Comparison of ENCODE assay signal across 8 cellular contexts in genomic region chr1:50750021-50750619, GRCh38.
A peak's percentile ranks its signal among the peaks of the same experiment; 100 is the strongest.
DNase-seq lines count a peak whose midpoint lies in the region; ATAC-seq and TF ChIP-seq lines count a peak whose summit lies in the region.

No MANE protein-coding gene starts in this region.

- no peak overlapping the region for H3K27ac Mint-ChIP-seq in type B pancreatic cell
- peak overlapping the region in 1 of 7 donors; percentile 46 for H3K27ac Mint-ChIP-seq in CD4-positive, alpha-beta memory T cell

- TF ChIP-seq CTCF in heart right ventricle (IDR thresholded peaks at IDR 0.05) (peak in 7 of 9 donors; percentile 26 to 61 (median 37)), Panc1 (IDR thresholded peaks at IDR 0.05) (peak; percentile 66; the same call in 1 of the 2 replicates), fibroblast of pulmonary artery (IDR thresholded peaks at IDR 0.05; ENCODE audit: low read length, missing control alignments) (peak; percentile 65), type B pancreatic cell (conservative IDR thresholded peaks at IDR 0.05) (peak; percentile 64)

- intact Hi-C loops in heart right ventricle (cut with DNase I) (no loop called here), Right ventricle myocardium inferior (cut with DNase I) (no loop called here), Panc1 (cut with micrococcal nuclease; ENCODE audit: unreplicated experiment) (no loop called here)
- intact Hi-C loops in CD4-positive, alpha-beta memory T cell (cut with micrococcal nuclease), result no loop called here

- in situ Hi-C loops in Panc1 (cut with HindIII; ENCODE audit: low pct_unique_long_range_greater_than_20kb, low sequenced_read_pairs), result no loop called here

- H3K27me3 ChIP-seq in heart right ventricle, result no peaks in the 10 kb centered on the region
- no peaks in the 10 kb centered on the region for H3K27me3 ChIP-seq in Panc1 (ENCODE audit: control insufficient read depth, insufficient read depth, low read length)
- no peaks in the 10 kb centered on the region for H3K27me3 ChIP-seq in CD4-positive, alpha-beta memory T cell (ENCODE audit: insufficient read depth, low read length)

- no peaks in the 10 kb centered on the region for H3K4me1 Mint-ChIP-seq in type B pancreatic cell (ENCODE audit: unreplicated experiment)
- peaks cover 0 to 3% (median 2%) of the 10 kb centered on the region in 4 donors for H3K4me1 Mint-ChIP-seq in CD4-positive, alpha-beta memory T cell

- H3K36me3 ChIP-seq in heart right ventricle (peaks cover 0 to 9% (median 0%) of the 10 kb centered on the region in 9 donors), Panc1 (ENCODE audit: control insufficient read depth, insufficient read depth, low read length) (no peaks in the 10 kb centered on the region)
- no peaks in the 10 kb centered on the region for H3K36me3 ChIP-seq in CD4-positive, alpha-beta memory T cell (ENCODE audit: insufficient read depth, low read length)

- peaks cover 9% of the 10 kb centered on the region for H3K9me3 Mint-ChIP-seq in type B pancreatic cell
- H3K9me3 Mint-ChIP-seq in CD4-positive, alpha-beta memory T cell, result peaks cover 0 to 6% (median 0%) of the 10 kb centered on the region in 8 donors

- no peak for ATAC-seq in heart right ventricle
- no peak for ATAC-seq in Right ventricle myocardium inferior
- peak; percentile 75; the same call in 1 of the 2 replicates for ATAC-seq in Panc1

- POLR2A ChIA-PET in Panc1 (lab: Charles Lee), result interaction anchor here (0.7 kb wide), 1 partner anchor 353 kb away, joined by 6 read pairs; no protein-coding TSS in a partner anchor
- POLR2A ChIA-PET in CD4-positive, alpha-beta memory T cell (lab: Charles Lee; ENCODE audit: partially characterized antibody), result no interaction called here

- H3K27ac ChIP-seq in heart right ventricle (no peak overlapping the region), Panc1 (ENCODE audit: low read length) (no peak overlapping the region)
- no peak overlapping the region for H3K27ac ChIP-seq in CD4-positive, alpha-beta memory T cell (ENCODE audit: low read depth, low read length)

- H3K9me3 ChIP-seq in heart right ventricle (no peaks in the 10 kb centered on the region), Panc1 (ENCODE audit: control insufficient read depth, insufficient read depth, low read depth, low read length) (no peaks in the 10 kb centered on the region)
- no peaks in the 10 kb centered on the region for H3K9me3 ChIP-seq in CD4-positive, alpha-beta memory T cell (ENCODE audit: control insufficient read depth in 1 of 2, low read length in 2 of 2)

- DNase-seq in heart right ventricle (no peak), Right ventricle myocardium inferior (ENCODE audit: missing footprints) (no peak), Panc1 (ENCODE audit: low read depth, low spot score) (no peak), fibroblast of pulmonary artery (ENCODE audit: low read depth) (peak; percentile 63), type B pancreatic cell (ENCODE audit: extremely low spot score, unreplicated experiment) (no peak)
- no peak for DNase-seq in activated CD8-positive, alpha-beta memory T cell treated with anti-CD3 and anti-CD28 coated beads, Interleukin-2, amount 50 U/mL, for 4 hours
- no peak for DNase-seq in CD4-positive, alpha-beta memory T cell
- no peak for DNase-seq in activated CD8-positive, alpha-beta memory T cell treated with anti-CD3 and anti-CD28 coated beads for 24 hours

- 51 to 56% methylated on average over 2 of the region's 2 CpGs for WGBS in heart right ventricle, 2 donors

- BruUV-seq in Panc1 (replicated peaks; lab: Mats Ljungman, UMichigan), result no TSS peak

- H3K4me1 ChIP-seq in heart right ventricle, result no peaks in the 10 kb centered on the region
- H3K4me1 ChIP-seq in Panc1 (ENCODE audit: control insufficient read depth, insufficient read depth, low read length), result no peaks in the 10 kb centered on the region
- H3K4me1 ChIP-seq in CD4-positive, alpha-beta memory T cell (ENCODE audit: insufficient read depth, low read length), result no peaks in the 10 kb centered on the region

- H3K36me3 Mint-ChIP-seq in type B pancreatic cell, result peaks cover 8% of the 10 kb centered on the region
- peaks cover 12 to 29% of the 10 kb centered on the region in 2 donors for H3K36me3 Mint-ChIP-seq in CD4-positive, alpha-beta memory T cell

- H3K4me3 ChIP-seq in heart right ventricle (no peak overlapping the region), Panc1 (ENCODE audit: low read depth in 2 of 2, low read length in 2 of 2) (no peak overlapping the region), fibroblast of pulmonary artery (replicated peaks; ENCODE audit: low read depth, low read length) (no peak overlapping the region)
- H3K4me3 ChIP-seq in CD4-positive, alpha-beta memory T cell (ENCODE audit: low read length in 2 of 2), result no peak overlapping the region

- CTCF ChIA-PET in Panc1 (lab: Charles Lee), result interaction anchor here (0.7 to 0.8 kb wide), 3 partner anchors 364 to 441 kb away, joined by 4 to 9 read pairs (median 6); no protein-coding TSS in a partner anchor
- CTCF ChIA-PET in CD4-positive, alpha-beta memory T cell (lab: Charles Lee; ENCODE audit: partially characterized antibody), result interaction anchor here (0.7 kb wide), 1 partner anchor 99 kb away, joined by 3 read pairs; no protein-coding TSS in a partner anchor

- H3K27me3 Mint-ChIP-seq in type B pancreatic cell, result no peaks in the 10 kb centered on the region
- H3K27me3 Mint-ChIP-seq in CD4-positive, alpha-beta memory T cell, result no peaks in the 10 kb centered on the region

- H3K4me3 Mint-ChIP-seq in type B pancreatic cell, result no peak overlapping the region
- no peak overlapping the region for H3K4me3 Mint-ChIP-seq in CD4-positive, alpha-beta memory T cell
